Comparison of ENCODE assay signal across 16 cellular contexts in genomic region chr16:78984887-78985464, GRCh38.
DNase-seq lines count a peak whose midpoint lies in the region; ATAC-seq and TF ChIP-seq lines count a peak whose summit lies in the region.
"Had no signal": no experiment of that assay in that cellular context is flagged by ENCODE, and none has a peak within 500 bp of the region (broad histone marks: within the 10 kb centered on the region; RNA-seq: fewer than 3 reads in every experiment).

No MANE protein-coding gene starts in this region.

- no peak overlapping the region for H3K4me3 Mint-ChIP-seq in nephron progenitor cell
- H3K4me3 Mint-ChIP-seq: CD4-positive, alpha-beta T cell; endodermal cell; naive thymus-derived CD4-positive, alpha-beta T cell had no signal

- intact Hi-C loops in right cardiac atrium (cut with DNase I), result no loop called here

- peak; percentile 85 to 88 for ATAC-seq in right cardiac atrium
- ATAC-seq: left lung; naive thymus-derived CD4-positive, alpha-beta T cell had no signal

- no peak for TF ChIP-seq CTCF in nephron progenitor cell (IDR thresholded peaks at IDR 0.05)
- TF ChIP-seq CTCF in GM10266 (IDR thresholded peaks at IDR 0.05; ENCODE audit: control insufficient read depth, insufficient read depth, low read depth, missing control alignments), result no peak

- peaks cover 46% of the 10 kb centered on the region for H3K4me1 Mint-ChIP-seq in nephron progenitor cell

- H3K9me3 ChIP-seq in right cardiac atrium (ENCODE audit: control insufficient read depth, low read length), result no peaks in the 10 kb centered on the region

- peaks cover 17% of the 10 kb centered on the region for H3K27me3 Mint-ChIP-seq in nephron progenitor cell (ENCODE audit: low read depth, poor library complexity)
- H3K27me3 Mint-ChIP-seq: CD4-positive, alpha-beta T cell; naive thymus-derived CD4-positive, alpha-beta T cell had no signal

- H3K4me3 ChIP-seq in right cardiac atrium (ENCODE audit: low read length), result peak overlapping the region; percentile 4
- H3K4me3 ChIP-seq: left lung had no signal

- no peaks in the 10 kb centered on the region for H3K27me3 ChIP-seq in right cardiac atrium (ENCODE audit: control insufficient read depth, insufficient read depth)
- H3K27me3 ChIP-seq: left lung had no signal

- DNase-seq in Ammon's horn (ENCODE audit: low spot score) (peak; percentile 4), KBM-7 (peak; percentile 16), right cardiac atrium (peak; percentile 22 to 70 (median 54)), nephron progenitor cell (peak; percentile 16), T1000 (lab: John Stamatoyannopoulos, UW) (no peak), SIG-M5 (lab: John Stamatoyannopoulos, UW) (no peak), GM10266 (ENCODE audit: extremely low spot score) (no peak)
- no peak for DNase-seq in activated CD4-positive, alpha-beta T cell treated with anti-CD3 and anti-CD28 coated beads, Interleukin-2, amount 50 U/mL, for 48 hours
- DNase-seq: activated CD4-positive, alpha-beta T cell treated with anti-CD3 and anti-CD28 coated beads for 1 hour; activated CD8-positive, alpha-beta memory T cell treated with anti-CD3 and anti-CD28 coated beads, Interleukin-2, amount 50 U/mL, for 4 hours; CD4-positive, alpha-beta T cell; endodermal cell; left lung; naive thymus-derived CD4-positive, alpha-beta T cell; NCI-H187; stimulated activated CD4-positive, alpha-beta T cell treated with anti-CD3 and anti-CD28 coated beads, Interleukin-2, amount 100 ng/mL, for 24 hours had no signal

- H3K27ac Mint-ChIP-seq in nephron progenitor cell, result peak overlapping the region; percentile 41
- H3K27ac Mint-ChIP-seq: CD4-positive, alpha-beta T cell; endodermal cell had no signal

- no peaks in the 10 kb centered on the region for H3K36me3 Mint-ChIP-seq in nephron progenitor cell (ENCODE audit: low read depth)

- peaks cover 12% of the 10 kb centered on the region for H3K9me3 Mint-ChIP-seq in nephron progenitor cell
- H3K9me3 Mint-ChIP-seq: endodermal cell had no signal

- in situ Hi-C loops in KBM-7 (cut with MboI; ENCODE audit: low pct_unique_long_range_greater_than_20kb, low sequenced_read_pairs), result no loop called here

- 14% methylated on average over 12 of the region's 12 CpGs for WGBS in right cardiac atrium

- peaks cover 2% of the 10 kb centered on the region for H3K4me1 ChIP-seq in right cardiac atrium (ENCODE audit: control insufficient read depth, insufficient read depth, low read length)
- H3K4me1 ChIP-seq: left lung had no signal

- H3K27ac ChIP-seq in right cardiac atrium (ENCODE audit: low read length), result no peak overlapping the region
- H3K27ac ChIP-seq: left lung had no signal

Comparison
In these comparisons a context has a peak if more than half of its experiments do, and no peak if none do; other contexts are left out.
1. DNase-seq: peak in Ammon's horn (single experiment), KBM-7 (single experiment), right cardiac atrium (3 of 3) and nephron progenitor cell (single experiment); none in T1000 (single experiment), SIG-M5 (single experiment), GM10266 (single experiment) and activated CD4-positive, alpha-beta T cell treated with anti-CD3 and anti-CD28 coated beads, Interleukin-2, amount 50 U/mL, for 48 hours (0 of 2).